ENCODE assay signal across 24 cellular contexts in genomic region chr1:1124786-1125642, GRCh38. TPM values are rescaled to one million over a fixed set of nuclear protein-coding genes. Genes with fewer than 3 reads are reported as not detected.
DNase-seq lines count a peak whose midpoint lies in the region; ATAC-seq, FAIRE-seq and TF ChIP-seq lines count a peak whose summit lies in the region.
"Had no signal": no experiment of that assay in that cellular context is flagged by ENCODE, and none has a peak within 500 bp of the region (broad histone marks: within the 10 kb centered on the region; RNA-seq: fewer than 3 reads in every experiment).

No MANE protein-coding gene starts in this region.

- no peaks in the 10 kb centered on the region for H3K27me3 Mint-ChIP-seq in Calu3 (ENCODE audit: unreplicated experiment)
- H3K27me3 Mint-ChIP-seq: activated naive CD8-positive, alpha-beta T cell treated with anti-CD3 and anti-CD28 coated beads, Interleukin-2, amount 10 ng/mL, durations not matched to agents 7 days and 5 days; CD4-positive, alpha-beta memory T cell had no signal

- no peak for TF ChIP-seq CTCF in Calu3 (IDR thresholded peaks at IDR 0.05; ENCODE audit: unreplicated experiment)
- no peak for TF ChIP-seq CTCF in pancreas (IDR thresholded peaks at IDR 0.05)
- no peak for TF ChIP-seq CTCF in dorsolateral prefrontal cortex (IDR thresholded peaks at IDR 0.05 in 54 of 56, conservative IDR thresholded peaks at IDR 0.05 in 2 of 56; ENCODE audit: low read depth in 1 of 56, partially characterized antibody in 56 of 56)

- H3K4me3 Mint-ChIP-seq in Calu3 (ENCODE audit: low read depth, unreplicated experiment): no peak overlapping the region
- H3K4me3 Mint-ChIP-seq: activated naive CD8-positive, alpha-beta T cell treated with anti-CD3 and anti-CD28 coated beads, Interleukin-2, amount 10 ng/mL, durations not matched to agents 7 days and 5 days; T-cell had no signal

- H3K27ac ChIP-seq in pancreas (no peak overlapping the region), dorsolateral prefrontal cortex (peak overlapping the region in 3 of 59 donors; percentile 15 to 48 (median 43))
- H3K27ac ChIP-seq: esophagus muscularis mucosa, tibial artery had no signal

- peaks cover 15% of the 10 kb centered on the region for H3K4me1 Mint-ChIP-seq in Calu3 (ENCODE audit: low read depth, unreplicated experiment)

- no peak overlapping the region for H3K27ac Mint-ChIP-seq in Calu3 (ENCODE audit: unreplicated experiment)
- H3K27ac Mint-ChIP-seq: activated naive CD8-positive, alpha-beta T cell treated with anti-CD3 and anti-CD28 coated beads, Interleukin-2, amount 10 ng/mL, durations not matched to agents 7 days and 5 days; activated T-helper 2 cell treated with anti-CD3 and anti-CD28 coated beads, Interferon-gamma antibody, Interleukin-2, Interleukin-4, amounts not matched to agents 10 μg/mL and 5 μg/mL and 100 μg/mL, durations not matched to agents 14 hours and 24 hours and 36 hours; T-cell had no signal

- no peaks in the 10 kb centered on the region for H3K36me3 ChIP-seq in pancreas
- H3K36me3 ChIP-seq: esophagus muscularis mucosa, tibial artery had no signal

- no peak for FAIRE-seq in pancreas (lab: Jason Lieb, UNC)
- FAIRE-seq: TTC549 had no signal

- ATAC-seq in left colon: peak; percentile 57
- ATAC-seq in pancreas: peak in 3 of 4 donors; percentile 26 to 57 (median 54)
- ATAC-seq in HG03196 (IDR thresholded peaks at IDR 0.05; ENCODE audit: unreplicated experiment): no peak
- ATAC-seq: T-cell had no signal

- H3K4me3 ChIP-seq in pancreas (no peak overlapping the region), dorsolateral prefrontal cortex (no peak overlapping the region)
- H3K4me3 ChIP-seq: esophagus muscularis mucosa, tibial artery had no signal

- no peaks in the 10 kb centered on the region for H3K9me3 Mint-ChIP-seq in Calu3 (ENCODE audit: low read depth, unreplicated experiment)
- H3K9me3 Mint-ChIP-seq: activated naive CD8-positive, alpha-beta T cell treated with anti-CD3 and anti-CD28 coated beads, Interleukin-2, amount 10 ng/mL, durations not matched to agents 7 days and 5 days; activated T-helper 2 cell treated with anti-CD3 and anti-CD28 coated beads, Interferon-gamma antibody, Interleukin-2, Interleukin-4, amounts not matched to agents 10 μg/mL and 5 μg/mL and 100 μg/mL, durations not matched to agents 14 hours and 24 hours and 36 hours; CD4-positive, alpha-beta memory T cell; T-cell had no signal

- H3K4me1 ChIP-seq in pancreas: peaks cover 10 to 16% (median 11%) of the 10 kb centered on the region in 3 donors

- peaks cover 35% of the 10 kb centered on the region for H3K36me3 Mint-ChIP-seq in Calu3 (ENCODE audit: insufficient read depth, unreplicated experiment)
- H3K36me3 Mint-ChIP-seq: activated naive CD8-positive, alpha-beta T cell treated with anti-CD3 and anti-CD28 coated beads, Interleukin-2, amount 10 ng/mL, durations not matched to agents 7 days and 5 days; CD4-positive, alpha-beta memory T cell; T-cell had no signal

- intact Hi-C loops in Calu3 (cut with micrococcal nuclease; ENCODE audit: unreplicated experiment): loop anchor here (5.0 kb wide), 1 partner anchor 122 kb away; the partner anchor contains the start of gene C1QTNF12
- intact Hi-C loops in left colon (cut with DNase I, micrococcal nuclease): loop anchor here in 1 of 2 donors (5.0 kb wide), 1 partner anchor 167 kb away; no protein-coding TSS in a partner anchor
- intact Hi-C loops in pancreas (cut with DNase I): loop anchor here (5.0 to 10.0 kb wide), 3 partner anchors 120 to 170 kb away; partner anchors contain the start of gene C1QTNF12 (in 1 of the 3)
- intact Hi-C loops in dorsolateral prefrontal cortex (cut with DNase I): loop anchor here in 1 of 2 donors (5.0 kb wide), 2 partner anchors 127 to 247 kb away; no protein-coding TSS in a partner anchor

- BruUV-seq in Calu3 (replicated peaks; lab: Mats Ljungman, UMichigan): no TSS peak

- CTCF ChIA-PET in Calu3 (lab: Charles Lee): interaction anchor here (1.3 kb wide), 1 partner anchor 125 kb away, joined by 4 read pairs; no protein-coding TSS in a partner anchor

- peak; percentile 31 for DNase-seq in Calu3
- peak; percentile 44 for DNase-seq in LoVo (ENCODE audit: low spot score)
- peak; percentile 93 to 94 for DNase-seq in left colon
- DNase-seq in pancreas: peak in 4 of 6 donors; percentile 39 to 71 (median 51)
- DNase-seq in RPMI8226: no peak
- DNase-seq in dorsolateral prefrontal cortex: no peak
- DNase-seq in activated naive CD4-positive, alpha-beta T cell (lab: John Stamatoyannopoulos, UW): no peak
- DNase-seq: activated naive CD8-positive, alpha-beta T cell treated with anti-CD3 and anti-CD28 coated beads, Interleukin-2, amount 10 ng/mL, durations not matched to agents 7 days and 5 days; CD4-positive, alpha-beta memory T cell; DMS79 treated with DMSO at 0.1 percent for 48 hours; effector memory CD4-positive, alpha-beta T cell; NCI-H524 treated with DMSO at 0.1 percent for 48 hours; SHP77 treated with DMSO at 0.1 percent for 48 hours; stimulated activated CD4-positive, alpha-beta T cell treated with anti-CD3 and anti-CD28 coated beads, Interleukin-1b, Interleukin-23, amount 100 ng/mL, for 48 hours; stimulated activated naive CD4-positive, alpha-beta T cell; T-cell; tibial artery had no signal

- 33 to 37% methylated on average over 27 to 29 of the region's 29 CpGs for WGBS in pancreas, 2 donors

- H3K27me3 ChIP-seq in pancreas: no peaks in the 10 kb centered on the region
- H3K27me3 ChIP-seq in dorsolateral prefrontal cortex: no peaks in the 10 kb centered on the region

- H3K9me3 ChIP-seq in pancreas: no peaks in the 10 kb centered on the region
- H3K9me3 ChIP-seq: esophagus muscularis mucosa, tibial artery had no signal

RNA-seq across cellular contexts. Expression of gene C1orf159, which starts 9.1 kb away (rescaled TPM):
- 32.4 and 34.7 TPM in 2 replicates for total RNA-seq in Calu3 (2022)
- 10 to 100 TPM; 17.6 to 28.6 TPM for total RNA-seq in left colon
- 1 to 10 TPM; 3.0 to 6.7 (median 4.0) TPM for total RNA-seq in pancreas
- 10 to 100 TPM; 20.9 to 30.7 TPM for polyA plus RNA-seq in pancreas
- total RNA-seq in dorsolateral prefrontal cortex: 10 to 100 TPM; 14.3 to 35.0 (median 23.4) TPM

RNA-seq across cellular contexts. Expression of gene TTLL10, which starts 48.7 kb away (rescaled TPM):
- total RNA-seq in Calu3 (2022) (2.4 and 3.5 TPM in 2 replicates), left colon (1 to 10 TPM; 1.2 to 3.0 TPM), pancreas (under 1 TPM in 5 of 6 donors, not detected in 1; 0.20 to 0.51 (median 0.38) TPM), dorsolateral prefrontal cortex (under 1 TPM in 4 of 120 experiments, not detected in 116; 0.50 to 0.91 (median 0.70) TPM)
- polyA plus RNA-seq in pancreas: 1 to 10 TPM; 1.0 to 1.6 TPM
- total RNA-seq: activated naive CD8-positive, alpha-beta T cell treated with anti-CD3 and anti-CD28 coated beads, Interleukin-2, amount 10 ng/mL, durations not matched to agents 7 days and 5 days; activated T-helper 2 cell treated with anti-CD3 and anti-CD28 coated beads, Interferon-gamma antibody, Interleukin-2, Interleukin-4, amounts not matched to agents 10 μg/mL and 5 μg/mL and 100 μg/mL, durations not matched to agents 14 hours and 24 hours and 36 hours; CD4-positive, alpha-beta memory T cell; myocyte; osteocyte had no signal

RNA-seq across cellular contexts. Expression of gene RNF223, which starts 50.9 kb away (rescaled TPM):
- 5.0 and 5.6 TPM in 2 replicates for total RNA-seq in Calu3 (2022)
- total RNA-seq in left colon: 1 to 10 TPM; 3.4 to 5.3 TPM
- total RNA-seq in pancreas: under 1 TPM in 4 of 6 donors, not detected in 2; 0.12 to 0.37 (median 0.16) TPM
- polyA plus RNA-seq in pancreas: under 1 TPM; 0.05 to 0.34 TPM
- under 1 TPM in 2 of 120 experiments, not detected in 118; 0.28 to 0.63 TPM for total RNA-seq in dorsolateral prefrontal cortex
- total RNA-seq: activated naive CD8-positive, alpha-beta T cell treated with anti-CD3 and anti-CD28 coated beads, Interleukin-2, amount 10 ng/mL, durations not matched to agents 7 days and 5 days; activated T-helper 2 cell treated with anti-CD3 and anti-CD28 coated beads, Interferon-gamma antibody, Interleukin-2, Interleukin-4, amounts not matched to agents 10 μg/mL and 5 μg/mL and 100 μg/mL, durations not matched to agents 14 hours and 24 hours and 36 hours; CD4-positive, alpha-beta memory T cell; cerebellum; esophagus muscularis mucosa; osteocyte; T-cell had no signal
- polyA plus RNA-seq: CD4-positive, alpha-beta memory T cell had no signal

Comparison
In these comparisons a context has a peak if more than half of its experiments do, and no peak if none do; other contexts are left out.
1. DNase-seq: peak in Calu3 (single experiment), LoVo (single experiment), left colon (2 of 2) and pancreas (4 of 6); none in RPMI8226 (single experiment), dorsolateral prefrontal cortex (0 of 10) and activated naive CD4-positive, alpha-beta T cell (0 of 4).